In genomic region chr18:41745166-41746049, GRCh38 we compare ENCODE assay signal across 8 cellular contexts.
DNase-seq lines count a peak whose midpoint lies in the region; ATAC-seq, FAIRE-seq and TF ChIP-seq lines count a peak whose summit lies in the region.

No MANE protein-coding gene starts in this region.

- CTCF ChIA-PET in T-cell (lab: Charles Lee): no interaction called here

- H3K9me3 ChIP-seq in fibroblast of lung (ENCODE audit: control insufficient read depth, insufficient read depth, low read depth, low read length) (no peaks in the 10 kb centered on the region), pancreas (no peaks in the 10 kb centered on the region)

- no peak overlapping the region for H3K4me3 Mint-ChIP-seq in T-cell

- no peaks in the 10 kb centered on the region for H3K4me1 ChIP-seq in fibroblast of lung (ENCODE audit: control insufficient read depth, extremely low read depth, insufficient read depth, low read length)
- H3K4me1 ChIP-seq in pancreas: no peaks in the 10 kb centered on the region

- ATAC-seq in pancreas (peak; percentile 61 to 87 (median 82)), T-cell (replicated peaks in 1 of 4) (no peak)

- TF ChIP-seq CTCF in fibroblast of lung (conservative IDR thresholded peaks at IDR 0.05 in 1 of 2, IDR thresholded peaks at IDR 0.05 in 1 of 2; ENCODE audit: low read depth in 1 of 2, low read length in 2 of 2) (peak; percentile 37 to 79), pancreas (IDR thresholded peaks at IDR 0.05) (peak in 3 of 4 donors; percentile 22 to 44 (median 29))

- intact Hi-C loops in pancreas (cut with DNase I): no loop called here

- no peak overlapping the region for H2AFZ ChIP-seq in fibroblast of lung (ENCODE audit: low read length)

- DNase-seq in GM03348 (ENCODE audit: low spot score) (peak; percentile 54), H7 (peak; percentile 44), NCI-H128 (lab: John Stamatoyannopoulos, UW; ENCODE audit: unreplicated experiment) (peak; percentile 58), SK-N-DZ (ENCODE audit: low spot score) (peak; percentile 65), fibroblast of lung (ENCODE audit: low read depth in 2 of 2) (peak; percentile 38 to 58), pancreas (peak in 5 of 6 donors; percentile 4 to 60 (median 30)), cortex of kidney (lab: John Stamatoyannopoulos, UW) (no peak), T-cell (no peak)

- H3K9ac ChIP-seq in fibroblast of lung (ENCODE audit: insufficient read depth, low read length): no peak overlapping the region

- H3K27me3 ChIP-seq in H7 (ENCODE audit: control insufficient read depth, insufficient read depth, low read length): no peaks in the 10 kb centered on the region
- no peaks in the 10 kb centered on the region for H3K27me3 ChIP-seq in fibroblast of lung (ENCODE audit: control insufficient read depth, insufficient read depth, low read length)
- no peaks in the 10 kb centered on the region for H3K27me3 ChIP-seq in pancreas

- POLR2A ChIA-PET in T-cell (lab: Charles Lee): no interaction called here

- no peak overlapping the region for H3K4me2 ChIP-seq in fibroblast of lung (ENCODE audit: extremely low read depth, insufficient read depth, low read length)

- H3K27me3 Mint-ChIP-seq in T-cell: no peaks in the 10 kb centered on the region

- no peaks in the 10 kb centered on the region for H3K79me2 ChIP-seq in fibroblast of lung (ENCODE audit: control insufficient read depth, insufficient read depth, low read length)

- FAIRE-seq in pancreas (lab: Jason Lieb, UNC): no peak

- no peaks in the 10 kb centered on the region for H3K36me3 Mint-ChIP-seq in T-cell

- H3K27ac Mint-ChIP-seq in T-cell: no peak overlapping the region

- WGBS in pancreas, 2 donors: 27 to 31% methylated on average over 5 of the region's 5 CpGs

- no peaks in the 10 kb centered on the region for H3K4me1 Mint-ChIP-seq in T-cell

- H3K27ac ChIP-seq in fibroblast of lung (ENCODE audit: insufficient read depth, low read length) (no peak overlapping the region), pancreas (no peak overlapping the region)

- H3K36me3 ChIP-seq in H7 (replicated peaks; ENCODE audit: control insufficient read depth, insufficient read depth, low read length) (no peaks in the 10 kb centered on the region), fibroblast of lung (ENCODE audit: control insufficient read depth, insufficient read depth, low read length) (no peaks in the 10 kb centered on the region), pancreas (no peaks in the 10 kb centered on the region)

- no peak overlapping the region for H3K4me3 ChIP-seq in H7 (ENCODE audit: insufficient read depth, low read depth, low read length)
- no peak overlapping the region for H3K4me3 ChIP-seq in fibroblast of lung (replicated peaks in 1 of 4; ENCODE audit: control extremely low read depth in 1 of 4, insufficient read depth in 1 of 4, low read depth in 3 of 4, low read length in 4 of 4)
- no peak overlapping the region for H3K4me3 ChIP-seq in pancreas

- peaks cover 0 to 3% (median 2%) of the 10 kb centered on the region in 3 donors for H3K9me3 Mint-ChIP-seq in T-cell

- no peaks in the 10 kb centered on the region for H4K20me1 ChIP-seq in fibroblast of lung (ENCODE audit: control insufficient read depth, extremely low read depth, insufficient read depth, low read length)

Comparison
In these comparisons a context has a peak if more than half of its experiments do, and no peak if none do; other contexts are left out.
1. DNase-seq: peak in GM03348 (single experiment), H7 (single experiment), NCI-H128 (single experiment), SK-N-DZ (single experiment), fibroblast of lung (2 of 2) and pancreas (5 of 6); none in cortex of kidney (single experiment) and T-cell (0 of 34).
2. ATAC-seq: peak in pancreas (4 of 4); none in T-cell (0 of 4).